3 cellular contexts compared by ENCODE assay signal in genomic region chr14:96663491-96664067, GRCh38.
TF ChIP-seq lines count a peak whose summit lies in the region.

No MANE protein-coding gene starts in this region.

TF ChIP-seq in A549, 52 proteins besides CTCF, POLR2A, EP300 and RAD21:
- TF ChIP-seq RARB (CRISPR knock-in tag; IDR thresholded peaks at IDR 0.05) (no peak), ZC3H11A (IDR thresholded peaks at IDR 0.05) (no peak), ATOH8 (CRISPR knock-in tag; IDR thresholded peaks at IDR 0.05; ENCODE audit: low read depth) (no peak), USF2 (IDR thresholded peaks at IDR 0.05) (peak; percentile 43; the same call in 1 of the 2 replicates), JUNB (IDR thresholded peaks at IDR 0.05) (no peak)

TF ChIP-seq in IMR-90, 13 proteins besides CTCF, POLR2A, EP300 and RAD21:
- TF ChIP-seq CEBPB (IDR thresholded peaks at IDR 0.05; ENCODE audit: low read depth, low read length), result no peak
- TF ChIP-seq USF2 (IDR thresholded peaks at IDR 0.05; ENCODE audit: low read depth, low read length), result no peak
- TF ChIP-seq MAZ (IDR thresholded peaks at IDR 0.05; ENCODE audit: borderline replicate concordance, low read depth, low read length), result no peak
- no peak for TF ChIP-seq MAFK (IDR thresholded peaks at IDR 0.05; ENCODE audit: low read depth, low read length)
- TF ChIP-seq NFE2L2 (IDR thresholded peaks at IDR 0.05; ENCODE audit: low read depth, low read length), result no peak
- TF ChIP-seq RCOR1 (IDR thresholded peaks at IDR 0.05; ENCODE audit: insufficient replicate concordance, low read length), result no peak
- no peak for TF ChIP-seq SMC3 (IDR thresholded peaks at IDR 0.05; ENCODE audit: low read depth, low read length)
- TF ChIP-seq RFX5 (IDR thresholded peaks at IDR 0.05; ENCODE audit: low read depth, low read length), result no peak
- TF ChIP-seq CHD1 (IDR thresholded peaks at IDR 0.05; ENCODE audit: low read depth, low read length), result no peak
- TF ChIP-seq FOS (IDR thresholded peaks at IDR 0.05; ENCODE audit: low read depth, low read length), result no peak
- TF ChIP-seq BHLHE40 (IDR thresholded peaks at IDR 0.05; ENCODE audit: low read depth, low read length), result no peak
- no peak for TF ChIP-seq MXI1 (IDR thresholded peaks at IDR 0.05; ENCODE audit: borderline replicate concordance, low read depth, low read length)
- TF ChIP-seq ELK1 (IDR thresholded peaks at IDR 0.05; ENCODE audit: borderline replicate concordance, low read depth, low read length), result no peak

TF ChIP-seq in H1, 55 proteins besides CTCF, POLR2A, EP300 and RAD21:
- no peak for TF ChIP-seq TBP (IDR thresholded peaks at IDR 0.05; ENCODE audit: low read depth, low read length)
- TF ChIP-seq RBBP5 (IDR thresholded peaks at IDR 0.05; ENCODE audit: borderline replicate concordance, low read depth, low read length), result no peak
- TF ChIP-seq ATF3 (IDR thresholded peaks at IDR 0.05; ENCODE audit: insufficient read depth, low read depth, low read length), result no peak
- no peak for TF ChIP-seq CREB1 (IDR thresholded peaks at IDR 0.05)
- TF ChIP-seq SP1 (IDR thresholded peaks at IDR 0.05; ENCODE audit: low read depth, low read length), result no peak
- peak; percentile 29; the same call in 1 of the 2 replicates for TF ChIP-seq RFX5 (IDR thresholded peaks at IDR 0.05; ENCODE audit: borderline replicate concordance, low read depth, low read length)
- TF ChIP-seq SRF (IDR thresholded peaks at IDR 0.05; ENCODE audit: low read depth, low read length), result no peak
- peak; percentile 34; the same call in 1 of the 2 replicates for TF ChIP-seq USF2 (IDR thresholded peaks at IDR 0.05; ENCODE audit: low read length)
- no peak for TF ChIP-seq BCL11A (IDR thresholded peaks at IDR 0.05; ENCODE audit: low read depth in 2 of 2, low read length in 2 of 2)
- TF ChIP-seq EGR1 (IDR thresholded peaks at IDR 0.05; ENCODE audit: borderline replicate concordance, low read depth, low read length), result no peak
- no peak for TF ChIP-seq CTBP2 (IDR thresholded peaks at IDR 0.05; ENCODE audit: borderline replicate concordance, insufficient read depth, insufficient read length, low read length)
- TF ChIP-seq GTF2F1 (IDR thresholded peaks at IDR 0.05; ENCODE audit: borderline replicate concordance, low read depth, low read length), result no peak
- no peak for TF ChIP-seq CEBPB (IDR thresholded peaks at IDR 0.05; ENCODE audit: low read depth, low read length)
- no peak for TF ChIP-seq ATF2 (IDR thresholded peaks at IDR 0.05; ENCODE audit: low read length)
- TF ChIP-seq E2F6 (IDR thresholded peaks at IDR 0.05), result no peak
- TF ChIP-seq KDM5A (IDR thresholded peaks at IDR 0.05; ENCODE audit: low read length), result no peak
- no peak for TF ChIP-seq NANOG (IDR thresholded peaks at IDR 0.05; ENCODE audit: insufficient read depth, low read depth, low read length, poor library complexity, severe bottlenecking)
